8 cellular contexts compared by ENCODE assay signal in genomic region chr3:177320765-177321247, GRCh38.
DNase-seq lines count a peak whose midpoint lies in the region; ATAC-seq and TF ChIP-seq lines count a peak whose summit lies in the region.

No MANE protein-coding gene starts in this region.

- TF ChIP-seq CTCF in mucosa of descending colon (IDR thresholded peaks at IDR 0.05) = no peak

- H3K9me3 ChIP-seq in KOPT-K1 (ENCODE audit: insufficient read depth, low read length, poor library complexity, severe bottlenecking) (peaks cover 4% of the 10 kb centered on the region), mucosa of descending colon (no peaks in the 10 kb centered on the region)

- H3K4me3 ChIP-seq in mucosa of descending colon = no peak overlapping the region

- DNase-seq in mucosa of descending colon = no peak
- no peak for DNase-seq in SKM-1 treated with dmso at 0.1 percent for 144 hours (lab: John Stamatoyannopoulos, UW; ENCODE audit: unreplicated experiment)
- DNase-seq in activated CD4-positive, alpha-beta T cell treated with anti-CD3 and anti-CD28 coated beads, Interleukin-2, amount 50 U/mL, for 48 hours = no peak
- no peak for DNase-seq in NK-92 (lab: John Stamatoyannopoulos, UW; ENCODE audit: unreplicated experiment)
- no peak for DNase-seq in central memory CD4-positive, alpha-beta T cell

- ATAC-seq in GM18502 (IDR thresholded peaks at IDR 0.05; ENCODE audit: poor library complexity, unreplicated experiment) (peak; percentile 55), GM21529 (IDR thresholded peaks at IDR 0.05; ENCODE audit: unreplicated experiment) (peak; percentile 42), mucosa of descending colon (peak; percentile 45)

- intact Hi-C loops in mucosa of descending colon (cut with DNase I, micrococcal nuclease) = no loop called here

- H3K4me1 ChIP-seq in mucosa of descending colon (ENCODE audit: low read depth) = no peaks in the 10 kb centered on the region

- H3K36me3 ChIP-seq in KOPT-K1 (ENCODE audit: insufficient read depth, low read length) (no peaks in the 10 kb centered on the region), mucosa of descending colon (ENCODE audit: low read depth) (no peaks in the 10 kb centered on the region)

- peak overlapping the region; percentile 35 for H3K27ac ChIP-seq in KOPT-K1 (ENCODE audit: low read depth, low read length, poor library complexity, severe bottlenecking)
